In the genomic region with DNA sequence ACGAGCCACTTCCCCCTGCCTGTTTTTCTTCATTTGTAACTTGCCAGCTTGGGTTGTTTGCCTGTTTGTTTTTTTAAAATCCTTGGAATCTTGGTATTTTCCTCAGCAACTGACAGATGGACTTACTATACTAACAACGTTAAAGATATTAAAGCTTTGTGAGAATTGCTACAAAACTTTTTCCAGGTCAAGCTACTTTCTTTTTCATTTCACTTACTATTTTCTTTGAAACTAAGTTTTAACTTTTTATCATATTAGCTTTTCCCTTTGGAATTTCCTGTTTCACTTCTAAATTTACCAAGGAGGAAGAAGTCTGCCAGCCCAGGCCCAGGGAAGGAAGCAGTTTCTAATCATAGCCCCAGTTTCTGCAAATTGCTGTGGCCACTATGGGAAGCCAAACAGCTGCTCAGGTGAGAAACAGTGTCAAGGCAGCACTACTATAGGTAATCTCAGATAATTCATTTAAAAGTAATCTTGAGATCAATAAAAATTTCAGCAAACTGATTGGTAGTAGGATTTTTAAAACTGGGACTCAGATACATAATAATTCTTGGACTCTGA, we compare ENCODE assay signal across 1 cellular context.
TF ChIP-seq lines count a peak whose summit lies in the region.

No MANE protein-coding gene starts in this region.

TF ChIP-seq in SK-N-SH, 30 proteins besides CTCF, POLR2A, EP300 and RAD21 (continued from another document):
- TF ChIP-seq FOXM1 (IDR thresholded peaks at IDR 0.05; ENCODE audit: low read depth) (no peak), TCF12 (IDR thresholded peaks at IDR 0.05) (peak; percentile 36; the same call in 1 of the 2 replicates), RXRA (IDR thresholded peaks at IDR 0.05; ENCODE audit: borderline replicate concordance, low read depth) (0 out of 2 replicates have a peak, but pooled peaks have one; percentile 16), EZH2phosphoT487 (IDR thresholded peaks at IDR 0.05; ENCODE audit: borderline replicate concordance, low read depth) (no peak), CHD2 (IDR thresholded peaks at IDR 0.05; ENCODE audit: low read length, partially characterized antibody) (no peak), SIN3A (IDR thresholded peaks at IDR 0.05; ENCODE audit: borderline replicate concordance, low read depth, low read length) (no peak), RCOR1 (IDR thresholded peaks at IDR 0.05; ENCODE audit: low read length) (no peak), ELF1 (IDR thresholded peaks at IDR 0.05) (no peak), FOSL2 (IDR thresholded peaks at IDR 0.05; ENCODE audit: borderline replicate concordance, low read depth) (no peak), MEF2A (IDR thresholded peaks at IDR 0.05; ENCODE audit: borderline replicate concordance, low read depth) (0 out of 2 replicates have a peak, but pooled peaks have one; percentile 38)
- TF ChIP-seq, protein P1, sequence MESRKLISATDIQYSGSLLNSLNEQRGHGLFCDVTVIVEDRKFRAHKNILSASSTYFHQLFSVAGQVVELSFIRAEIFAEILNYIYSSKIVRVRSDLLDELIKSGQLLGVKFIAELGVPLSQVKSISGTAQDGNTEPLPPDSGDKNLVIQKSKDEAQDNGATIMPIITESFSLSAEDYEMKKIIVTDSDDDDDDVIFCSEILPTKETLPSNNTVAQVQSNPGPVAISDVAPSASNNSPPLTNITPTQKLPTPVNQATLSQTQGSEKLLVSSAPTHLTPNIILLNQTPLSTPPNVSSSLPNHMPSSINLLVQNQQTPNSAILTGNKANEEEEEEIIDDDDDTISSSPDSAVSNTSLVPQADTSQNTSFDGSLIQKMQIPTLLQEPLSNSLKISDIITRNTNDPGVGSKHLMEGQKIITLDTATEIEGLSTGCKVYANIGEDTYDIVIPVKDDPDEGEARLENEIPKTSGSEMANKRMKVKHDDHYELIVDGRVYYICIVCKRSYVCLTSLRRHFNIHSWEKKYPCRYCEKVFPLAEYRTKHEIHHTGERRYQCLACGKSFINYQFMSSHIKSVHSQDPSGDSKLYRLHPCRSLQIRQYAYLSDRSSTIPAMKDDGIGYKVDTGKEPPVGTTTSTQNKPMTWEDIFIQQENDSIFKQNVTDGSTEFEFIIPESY (IDR thresholded peaks at IDR 0.05; ENCODE audit: borderline replicate concordance, low read depth): no peak
- TF ChIP-seq, protein P2, sequence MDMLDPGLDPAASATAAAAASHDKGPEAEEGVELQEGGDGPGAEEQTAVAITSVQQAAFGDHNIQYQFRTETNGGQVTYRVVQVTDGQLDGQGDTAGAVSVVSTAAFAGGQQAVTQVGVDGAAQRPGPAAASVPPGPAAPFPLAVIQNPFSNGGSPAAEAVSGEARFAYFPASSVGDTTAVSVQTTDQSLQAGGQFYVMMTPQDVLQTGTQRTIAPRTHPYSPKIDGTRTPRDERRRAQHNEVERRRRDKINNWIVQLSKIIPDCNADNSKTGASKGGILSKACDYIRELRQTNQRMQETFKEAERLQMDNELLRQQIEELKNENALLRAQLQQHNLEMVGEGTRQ (IDR thresholded peaks at IDR 0.05; ENCODE audit: borderline replicate concordance, low read depth, low read length): no peak
